Comparison of ENCODE assay signal across 16 cellular contexts in genomic region chr3:137332296-137332695, GRCh38.
"Had no signal": no experiment of that assay in that cellular context is flagged by ENCODE, and none has a peak within 500 bp of the region (broad histone marks: within the 10 kb centered on the region; RNA-seq: fewer than 3 reads in every experiment).

No MANE protein-coding gene starts in this region.

- FAIRE-seq: pancreas, urothelium cell line had no signal

- ATAC-seq: pancreas; stimulated activated effector memory CD8-positive, alpha-beta T cell treated with anti-CD3 and anti-CD28 coated beads, Interleukin-12 subunit alpha, Interleukin-12 subunit beta, amount 100 ng/mL, for 72 hours; WTC11 had no signal

- H3K9me3 ChIP-seq: ascending aorta, pancreas, sigmoid colon, thoracic aorta had no signal

- H3K36me3 ChIP-seq: ascending aorta, pancreas, sigmoid colon, thoracic aorta had no signal

- H3K4me1 ChIP-seq: ascending aorta, pancreas, sigmoid colon had no signal

- H3K27me3 ChIP-seq: ascending aorta, hepatocyte, sigmoid colon had no signal

- DNase-seq: activated CD4-positive, alpha-beta memory T cell treated with anti-CD3 and anti-CD28 coated beads, Interleukin-2, amount 10 ng/mL, durations not matched to agents 7 days and 5 days; activated CD4-positive, alpha-beta T cell treated with anti-CD3 and anti-CD28 coated beads for 4 hours; activated naive CD4-positive, alpha-beta T cell treated with anti-CD3 and anti-CD28 coated beads, Interleukin-2, amount 10 ng/mL, durations not matched to agents 7 days and 5 days; activated T-cell treated with anti-CD3 and anti-CD28 coated beads, Interleukin-2, amount 50 U/mL, for 24 hours; dorsolateral prefrontal cortex; islet precursor cell; naive B cell; pancreas; sigmoid colon; stimulated activated CD4-positive, alpha-beta T cell treated with anti-CD3 and anti-CD28 coated beads, Interleukin-12 subunit alpha, Interleukin-12 subunit beta, amount 100 ng/mL, for 4 hours had no signal

- H3K4me3 ChIP-seq: ascending aorta, dorsolateral prefrontal cortex, hepatocyte, pancreas, sigmoid colon, thoracic aorta had no signal

- H3K27ac ChIP-seq: ascending aorta, dorsolateral prefrontal cortex, hepatocyte, pancreas, sigmoid colon, thoracic aorta had no signal

- H2AFZ ChIP-seq: hepatocyte had no signal

- H3K79me2 ChIP-seq: hepatocyte had no signal

- H3K4me2 ChIP-seq: hepatocyte had no signal
